1 cellular context compared by ENCODE assay signal in genomic region chr12:124667671-124668337, GRCh38.
TF ChIP-seq lines count a peak whose summit lies in the region.

No MANE protein-coding gene starts in this region.

TF ChIP-seq in IMR-90, 13 proteins besides CTCF, POLR2A, EP300 and RAD21 (continued from another document):
- TF ChIP-seq ELK1 (IDR thresholded peaks at IDR 0.05; ENCODE audit: borderline replicate concordance, low read depth, low read length), result no peak
